Comparison of ENCODE assay signal across 31 cellular contexts in genomic region chr2:49210191-49210590, GRCh38. TPM values are rescaled to one million over a fixed set of nuclear protein-coding genes. Genes with fewer than 3 reads are reported as not detected.
DNase-seq lines count a peak whose midpoint lies in the region; ATAC-seq and TF ChIP-seq lines count a peak whose summit lies in the region.
"Had no signal": no experiment of that assay in that cellular context is flagged by ENCODE, and none has a peak within 500 bp of the region (broad histone marks: within the 10 kb centered on the region; RNA-seq: fewer than 3 reads in every experiment).

No MANE protein-coding gene starts in this region.

- H3K4me3 ChIP-seq in GM23338 (no peak overlapping the region), neuronal stem cell (ENCODE audit: low read length in 2 of 2) (no peak overlapping the region)
- H3K4me3 ChIP-seq: GM12878, upper lobe of right lung had no signal

- no peaks in the 10 kb centered on the region; the same call in 2 of the 3 replicates for H3K9me3 Mint-ChIP-seq in GM23338
- peaks cover 19% of the 10 kb centered on the region for H3K9me3 Mint-ChIP-seq in activated T-helper 17 cell treated with anti-CD3 and anti-CD28 coated beads, Interleukin-2, amount 50 U/mL, for 72 hours

- no peak overlapping the region for H2AK5ac ChIP-seq in neuronal stem cell (ENCODE audit: low read depth, low read length)

- H3K79me2 ChIP-seq in GM23338 (replicated peaks; ENCODE audit: insufficient read depth) = no peaks in the 10 kb centered on the region

- no peak overlapping the region for H3K27ac ChIP-seq in GM23338 (ENCODE audit: low read depth)
- H3K27ac ChIP-seq in neuronal stem cell (replicated peaks; ENCODE audit: low read length) = no peak overlapping the region
- H3K27ac ChIP-seq: 22Rv1, upper lobe of right lung had no signal

- no peaks in the 10 kb centered on the region for H3K79me1 ChIP-seq in neuronal stem cell (ENCODE audit: low read depth, low read length)

- peak overlapping the region; percentile 92; the same call in 1 of the 2 replicates for H2AFZ ChIP-seq in GM23338
- no peak overlapping the region for H2AFZ ChIP-seq in neuronal stem cell (ENCODE audit: low read length)

- no peaks in the 10 kb centered on the region; the same call in 1 of the 2 replicates for H3K4me1 ChIP-seq in GM23338 (ENCODE audit: insufficient read depth)
- no peaks in the 10 kb centered on the region for H3K4me1 ChIP-seq in neuronal stem cell (ENCODE audit: control insufficient read depth in 2 of 2, insufficient read depth in 1 of 2, low read depth in 1 of 2, low read length in 2 of 2)
- H3K4me1 ChIP-seq: upper lobe of right lung had no signal

- no peak overlapping the region for H4K8ac ChIP-seq in neuronal stem cell (ENCODE audit: low read depth, low read length)

- H2BK15ac ChIP-seq in neuronal stem cell (ENCODE audit: low read length) = no peak overlapping the region

- WGBS in neuronal stem cell (ENCODE audit: extremely low coverage in 2 of 2, insufficient read length in 2 of 2, insufficient replicate concordance in 1 of 2), 2 donors = no CpG with 5 or more reads among the region's 10 CpGs

- no peaks in the 10 kb centered on the region for H4K20me1 ChIP-seq in GM23338 (replicated peaks; ENCODE audit: insufficient read depth)

- H2BK120ac ChIP-seq in neuronal stem cell (ENCODE audit: low read depth, low read length) = no peak overlapping the region

- no peaks in the 10 kb centered on the region for H3K27me3 ChIP-seq in GM23338 (ENCODE audit: insufficient read depth)
- no peaks in the 10 kb centered on the region for H3K27me3 ChIP-seq in neuronal stem cell (ENCODE audit: control insufficient read depth in 3 of 3, insufficient read depth in 3 of 3, low read depth in 1 of 3, low read length in 3 of 3)
- H3K27me3 ChIP-seq: upper lobe of right lung had no signal

- TF ChIP-seq CTCF in GM23338 (conservative IDR thresholded peaks at IDR 0.05; ENCODE audit: low read depth in 2 of 2) = no peak

- H3K27me3 Mint-ChIP-seq in GM23338 (ENCODE audit: insufficient read depth, low read depth, poor library complexity) = no peaks in the 10 kb centered on the region
- H3K27me3 Mint-ChIP-seq in activated T-helper 17 cell treated with anti-CD3 and anti-CD28 coated beads, Interleukin-2, amount 50 U/mL, for 72 hours = no peaks in the 10 kb centered on the region
- H3K27me3 Mint-ChIP-seq: activated B cell treated with CpG ODN at 0.5 μM for 24 hours; CD4-positive, alpha-beta T cell; naive B cell had no signal

- no peak overlapping the region for H3K27ac Mint-ChIP-seq in GM23338
- no peak overlapping the region for H3K27ac Mint-ChIP-seq in activated T-helper 17 cell treated with anti-CD3 and anti-CD28 coated beads, Interleukin-2, amount 50 U/mL, for 72 hours
- H3K27ac Mint-ChIP-seq: activated B cell treated with CpG ODN at 0.5 μM for 24 hours; activated naive CD4-positive, alpha-beta T cell treated with anti-CD3 and anti-CD28 coated beads, Interleukin-2, amount 50 U/mL, for 72 hours; activated T-helper 2 cell treated with anti-CD3 and anti-CD28 coated beads, Interferon-gamma antibody, Interleukin-2, Interleukin-4, amounts not matched to agents 10 μg/mL and 5 μg/mL and 100 μg/mL, durations not matched to agents 14 hours and 24 hours and 36 hours; CD4-positive, alpha-beta T cell; naive B cell had no signal

- H2BK12ac ChIP-seq in neuronal stem cell (ENCODE audit: low read length) = no peak overlapping the region

- H3K4me1 Mint-ChIP-seq in GM23338 = no peaks in the 10 kb centered on the region
- H3K4me1 Mint-ChIP-seq in activated T-helper 17 cell treated with anti-CD3 and anti-CD28 coated beads, Interleukin-2, amount 50 U/mL, for 72 hours = no peaks in the 10 kb centered on the region
- H3K4me1 Mint-ChIP-seq: activated B cell treated with CpG ODN at 0.5 μM for 24 hours, naive B cell had no signal

- peak; percentile 96 for ATAC-seq in GM23338
- no peak for ATAC-seq in activated T-helper 17 cell treated with anti-CD3 and anti-CD28 coated beads, Interleukin-2, amount 50 U/mL, for 72 hours (replicated peaks)
- ATAC-seq: activated naive CD4-positive, alpha-beta T cell treated with anti-CD3 and anti-CD28 coated beads, Interleukin-2, amount 50 U/mL, for 72 hours; GM12878; left lobe of liver; Right ventricle myocardium inferior; upper lobe of right lung had no signal

- no peaks in the 10 kb centered on the region for H3K9me3 ChIP-seq in neuronal stem cell (replicated peaks in 1 of 2; ENCODE audit: control insufficient read depth in 2 of 2, insufficient read depth in 1 of 2, low read depth in 1 of 2, low read length in 2 of 2)
- H3K9me3 ChIP-seq: upper lobe of right lung had no signal

- no peak overlapping the region for H3K23ac ChIP-seq in neuronal stem cell (ENCODE audit: low read depth, low read length, poor library complexity)

- H3K36me3 ChIP-seq in GM23338 (ENCODE audit: insufficient read depth) (no peaks in the 10 kb centered on the region), neuronal stem cell (replicated peaks in 1 of 2; ENCODE audit: control insufficient read depth in 2 of 2, insufficient read depth in 2 of 2, low read length in 2 of 2) (no peaks in the 10 kb centered on the region)
- H3K36me3 ChIP-seq: upper lobe of right lung had no signal

- no peaks in the 10 kb centered on the region for H3K36me3 Mint-ChIP-seq in GM23338 (ENCODE audit: low read depth)
- no peaks in the 10 kb centered on the region for H3K36me3 Mint-ChIP-seq in activated T-helper 17 cell treated with anti-CD3 and anti-CD28 coated beads, Interleukin-2, amount 50 U/mL, for 72 hours (ENCODE audit: low read depth)
- H3K36me3 Mint-ChIP-seq: naive B cell had no signal

- peak; percentile 47 for DNase-seq in DMS153 (lab: John Stamatoyannopoulos, UW)
- DNase-seq in DMS153 treated with DMSO at 0.1 percent for 48 hours (lab: John Stamatoyannopoulos, UW; ENCODE audit: unreplicated experiment) = no peak
- peak; percentile 77 for DNase-seq in GM23338 (ENCODE audit: low spot score)
- DNase-seq in SK-MEL-5 (ENCODE audit: low read depth, low spot score) = peak; percentile 21
- peak; percentile 54 for DNase-seq in iPS-NIHi11 (ENCODE audit: low spot score)
- no peak for DNase-seq in neuronal stem cell (ENCODE audit: low spot score)
- no peak for DNase-seq in activated CD4-positive, CD25-positive, alpha-beta regulatory T cell (lab: John Stamatoyannopoulos, UW)
- DNase-seq: activated B cell treated with CpG ODN at 0.5 μM for 24 hours; activated CD4-positive, alpha-beta T cell treated with anti-CD3 and anti-CD28 coated beads, Interleukin-2, amount 50 U/mL, for 4 hours; activated CD8-positive, alpha-beta memory T cell treated with anti-CD3 and anti-CD28 coated beads, Interleukin-2, amount 50 U/mL, for 4 hours; aorta; CD4-positive, alpha-beta T cell; cortex of kidney; naive B cell; NCI-H1105 treated with DMSO at 0.1 percent for 48 hours; NCI-H524 treated with DMSO at 0.1 percent for 48 hours; small intestine; stimulated activated CD4-positive, alpha-beta T cell treated with anti-CD3 and anti-CD28 coated beads, Interleukin-2, amount 100 ng/mL, for 24 hours; substantia nigra; T1000; upper lobe of right lung had no signal

- H2BK5ac ChIP-seq in neuronal stem cell (ENCODE audit: low read length) = no peak overlapping the region

- H3K4me3 Mint-ChIP-seq in GM23338 = no peak overlapping the region
- H3K4me3 Mint-ChIP-seq in activated T-helper 17 cell treated with anti-CD3 and anti-CD28 coated beads, Interleukin-2, amount 50 U/mL, for 72 hours = no peak overlapping the region
- H3K4me3 Mint-ChIP-seq: activated B cell treated with CpG ODN at 0.5 μM for 24 hours; CD4-positive, alpha-beta T cell; naive B cell had no signal

- H3F3A ChIP-seq in GM23338 (replicated peaks; ENCODE audit: low read depth) = no peaks in the 10 kb centered on the region

- H3K4me2 ChIP-seq in GM23338 (0 out of 2 replicates have a peak overlapping the region, but pooled peaks have one; percentile 21), neuronal stem cell (ENCODE audit: insufficient read depth, low read length, poor library complexity, severe bottlenecking) (no peak overlapping the region)

- no peak overlapping the region for H3K9ac ChIP-seq in neuronal stem cell (ENCODE audit: low read depth, low read length, poor library complexity)

- H3K9me2 ChIP-seq in GM23338 (ENCODE audit: insufficient read depth) = no peaks in the 10 kb centered on the region

- no peak overlapping the region for H3K4ac ChIP-seq in neuronal stem cell (ENCODE audit: low read length)

- in situ Hi-C loops in SK-MEL-5 (cut with HindIII; ENCODE audit: low pct_unique_long_range_greater_than_20kb, low sequenced_read_pairs) = no loop called here

- no peak overlapping the region for H3K14ac ChIP-seq in neuronal stem cell (ENCODE audit: low read length)

- no peak overlapping the region for H3K18ac ChIP-seq in neuronal stem cell (ENCODE audit: low read length)

- no peak overlapping the region for H4K91ac ChIP-seq in neuronal stem cell (ENCODE audit: low read depth, low read length, poor library complexity)

TF ChIP-seq in GM23338, 12 proteins besides CTCF, POLR2A, EP300 and RAD21 (continues in another document):
- TF ChIP-seq NANOG (IDR thresholded peaks at IDR 0.05; ENCODE audit: borderline replicate concordance) (no peak), STAT1 (IDR thresholded peaks at IDR 0.05; ENCODE audit: unreplicated experiment) (no peak), JUNB (IDR thresholded peaks at IDR 0.05; ENCODE audit: unreplicated experiment) (no peak)

RNA-seq across cellular contexts. Expression of gene FSHR, which starts 55.9 kb away (rescaled TPM):
- not detected in 2 replicates for total RNA-seq in GM23338 (2014; rRNA removed; shearing (Covaris generic))
- not detected in 2 replicates for polyA plus RNA-seq in GM23338 (2016; fragmentation: Nextera tagmentation; extraction: Ambion mirVana)
- total RNA-seq in SK-MEL-5 (2014; rRNA removed; shearing (Covaris generic)) = not detected in 2 replicates
- not detected in 2 replicates for polyA plus RNA-seq in SK-MEL-5 (2015; cell fraction: cytosol; rRNA removed)
- not detected in 2 replicates for polyA plus RNA-seq in SK-MEL-5 (2015; cell fraction: nucleus; rRNA removed)
- not detected for total RNA-seq in activated T-helper 17 cell treated with anti-CD3 and anti-CD28 coated beads, Interleukin-2, amount 50 U/mL, for 72 hours
- polyA plus RNA-seq in neuronal stem cell (2013, experiment 1 of 2) = not detected
- polyA plus RNA-seq in neuronal stem cell (2013, experiment 2 of 2) = not detected
- total RNA-seq: activated B cell treated with CpG ODN at 0.5 μM for 24 hours; activated naive CD4-positive, alpha-beta T cell treated with anti-CD3 and anti-CD28 coated beads, Interleukin-2, amount 50 U/mL, for 72 hours; activated T-helper 2 cell treated with anti-CD3 and anti-CD28 coated beads, Interferon-gamma antibody, Interleukin-2, Interleukin-4, amounts not matched to agents 10 μg/mL and 5 μg/mL and 100 μg/mL, durations not matched to agents 14 hours and 24 hours and 36 hours; aorta; cardiac septum; CD4-positive, alpha-beta T cell; GM12878; left lobe of liver; mesenteric fat pad; osteocyte; upper lobe of right lung had no signal
- polyA plus RNA-seq: aorta, GM12878, small intestine had no signal

Comparison
In these comparisons a context has a peak if more than half of its experiments do, and no peak if none do; other contexts are left out.
1. DNase-seq: peak in DMS153 (single experiment), GM23338 (single experiment), SK-MEL-5 (single experiment) and iPS-NIHi11 (single experiment); none in DMS153 treated with DMSO at 0.1 percent for 48 hours (single experiment), neuronal stem cell (single experiment) and activated CD4-positive, CD25-positive, alpha-beta regulatory T cell (0 of 4).